Comparison of ENCODE assay signal across 31 cellular contexts in genomic region chr1:18166929-18167328, GRCh38. TPM values are rescaled to one million over a fixed set of nuclear protein-coding genes. Genes with fewer than 3 reads are reported as not detected.
DNase-seq lines count a peak whose midpoint lies in the region; ATAC-seq, FAIRE-seq and TF ChIP-seq lines count a peak whose summit lies in the region.
"Had no signal": no experiment of that assay in that cellular context is flagged by ENCODE, and none has a peak within 500 bp of the region (broad histone marks: within the 10 kb centered on the region; RNA-seq: fewer than 3 reads in every experiment).

No MANE protein-coding gene starts in this region.

- no peak overlapping the region for H4K5ac ChIP-seq in H1 (ENCODE audit: insufficient read length, low read depth, low read length)

- TF ChIP-seq POLR2A in H1 (IDR thresholded peaks at IDR 0.05; ENCODE audit: control extremely low read depth in 1 of 2, low read depth in 2 of 2, low read length in 2 of 2), result no peak

- no peak overlapping the region for H2BK12ac ChIP-seq in H1 (ENCODE audit: low read depth, low read length)

- H3K9me3 Mint-ChIP-seq in activated CD4-positive, alpha-beta T cell treated with anti-CD3 and anti-CD28 coated beads, Interleukin-2, amount 10 ng/mL, durations not matched to agents 7 days and 5 days, result no peaks in the 10 kb centered on the region
- no peaks in the 10 kb centered on the region for H3K9me3 Mint-ChIP-seq in Caco-2 (ENCODE audit: unreplicated experiment)

- H2AFZ ChIP-seq in H1 (ENCODE audit: low read length), result no peak overlapping the region
- H2AFZ ChIP-seq: GM23248 had no signal

- TF ChIP-seq CTCF in H1 (IDR thresholded peaks at IDR 0.05; ENCODE audit: control extremely low read depth in 1 of 3, insufficient read depth in 1 of 3, low read depth in 1 of 3, low read length in 3 of 3) (no peak), Caco-2 (IDR thresholded peaks at IDR 0.05; ENCODE audit: insufficient read depth in 1 of 2, low read depth in 1 of 2, low read length in 1 of 2, severe bottlenecking in 1 of 2, unreplicated experiment in 1 of 2) (no peak)

- WGBS in H1 (ENCODE audit: extremely low coverage in 1 of 2, insufficient coverage in 1 of 2, insufficient read length in 1 of 2, insufficient replicate concordance in 2 of 2, low coverage in 1 of 2, low lambda C conversion rate in 2 of 2, missing lambda C conversion rate in 1 of 2), 2 experiments, result 87% methylated on average over 8 of the region's 8 CpGs; no CpG with 5 or more reads in 1 of the 2 experiments

- POLR2A ChIA-PET in activated CD4-positive, alpha-beta T cell treated with anti-CD3 and anti-CD28 coated beads, Interleukin-2, amount 10 ng/mL, durations not matched to agents 7 days and 5 days (lab: Charles Lee), result no interaction called here
- POLR2A ChIA-PET in H1 (lab: Charles Lee; ENCODE audit: partially characterized antibody), result no interaction called here
- POLR2A ChIA-PET in Caco-2 (lab: Charles Lee), result interaction anchor here (0.5 kb wide), 1 partner anchor 12 kb away, joined by 4 read pairs; no protein-coding TSS in a partner anchor

- 0 out of 2 replicates have a peak overlapping the region, but pooled peaks have one; percentile 72 for H2BK20ac ChIP-seq in H1 (ENCODE audit: low read length)

- no peaks in the 10 kb centered on the region for H4K20me1 ChIP-seq in H1 (replicated peaks in 1 of 2; ENCODE audit: control insufficient read depth in 1 of 2, insufficient read depth in 2 of 2, low read length in 2 of 2)

- H3K4me2 ChIP-seq in H1 (ENCODE audit: insufficient read depth in 1 of 2, low read depth in 2 of 2, low read length in 2 of 2), result no peak overlapping the region

- no peaks in the 10 kb centered on the region for H3K36me3 ChIP-seq in H1 (ENCODE audit: control insufficient read depth in 2 of 4, insufficient read depth in 4 of 4, low read length in 3 of 4)
- no peaks in the 10 kb centered on the region for H3K36me3 ChIP-seq in Caco-2 (ENCODE audit: control insufficient read depth, insufficient read depth, low read length)
- H3K36me3 ChIP-seq: HAP-1, SJSA1 had no signal

- CTCF ChIA-PET in activated CD4-positive, alpha-beta T cell treated with anti-CD3 and anti-CD28 coated beads, Interleukin-2, amount 10 ng/mL, durations not matched to agents 7 days and 5 days (lab: Charles Lee), result no interaction called here
- CTCF ChIA-PET in H1 (lab: Charles Lee; ENCODE audit: partially characterized antibody), result interaction anchor here (1.3 kb wide), 2 partner anchors 9 to 430 kb away, joined by 4 to 5 read pairs; no protein-coding TSS in a partner anchor
- CTCF ChIA-PET in Caco-2 (lab: Charles Lee), result no interaction called here

- H3K4me1 ChIP-seq in H1 (replicated peaks in 1 of 4; ENCODE audit: control insufficient read depth in 3 of 4, insufficient read depth in 4 of 4, low read length in 3 of 4) (peaks cover 0 to 5% (median 2%) of the 10 kb centered on the region in 4 experiments; a peak in 4 of 7 replicates), Caco-2 (no peaks in the 10 kb centered on the region)
- H3K4me1 ChIP-seq: HAP-1, SJSA1 had no signal

- no peak overlapping the region for H4K8ac ChIP-seq in H1 (ENCODE audit: extremely low read depth, insufficient read depth, low read length)

- H2BK15ac ChIP-seq in H1 (ENCODE audit: low read length), result peak overlapping the region; percentile 13; the same call in 1 of the 2 replicates

- H3K27me3 ChIP-seq in H1 (replicated peaks in 1 of 4; ENCODE audit: control insufficient read depth in 3 of 4, extremely low read depth in 1 of 4, insufficient read depth in 3 of 4, low read length in 3 of 4), result no peaks in the 10 kb centered on the region
- no peaks in the 10 kb centered on the region; the same call in 1 of the 2 replicates for H3K27me3 ChIP-seq in Caco-2 (replicated peaks; ENCODE audit: control insufficient read depth, insufficient read depth, low read length)

- no peak for TF ChIP-seq RAD21 in H1 (IDR thresholded peaks at IDR 0.05 in 1 of 2, conservative IDR thresholded peaks at IDR 0.05 in 1 of 2; ENCODE audit: low read depth in 2 of 2, low read length in 2 of 2)

- H2BK120ac ChIP-seq in H1 (replicated peaks; ENCODE audit: low read depth, low read length), result no peak overlapping the region

- H3K4me3 ChIP-seq in H1 (ENCODE audit: extremely low read depth in 1 of 4, insufficient read depth in 2 of 4, low read depth in 3 of 4, low read length in 4 of 4) (no peak overlapping the region), Caco-2 (ENCODE audit: low read depth, low read length) (no peak overlapping the region)
- H3K4me3 ChIP-seq: GM12878, GM23248, HAP-1, SJSA1 had no signal

- H3K9ac ChIP-seq in H1 (replicated peaks in 1 of 4; ENCODE audit: extremely low read depth in 1 of 4, low read depth in 3 of 4, low read length in 3 of 4), result peak overlapping the region in 1 of 4 experiments; percentile 21; a peak in 1 of 7 replicates
- H3K9ac ChIP-seq: GM23248 had no signal

- no peaks in the 10 kb centered on the region for H3K4me1 Mint-ChIP-seq in activated CD4-positive, alpha-beta T cell treated with anti-CD3 and anti-CD28 coated beads, Interleukin-2, amount 10 ng/mL, durations not matched to agents 7 days and 5 days
- no peaks in the 10 kb centered on the region for H3K4me1 Mint-ChIP-seq in Caco-2 (ENCODE audit: low read depth, unreplicated experiment)
- H3K4me1 Mint-ChIP-seq: CD4-positive, CD25-positive, alpha-beta regulatory T cell; IgD-negative memory B cell had no signal

- no peaks in the 10 kb centered on the region for H3K79me1 ChIP-seq in H1 (ENCODE audit: low read depth, low read length)

- H3K79me2 ChIP-seq in H1 (ENCODE audit: control insufficient read depth in 1 of 2, insufficient read depth in 2 of 2, low read length in 2 of 2), result no peaks in the 10 kb centered on the region

- FAIRE-seq in H1 (lab: Jason Lieb, UNC), result no peak
- FAIRE-seq: GM12878 had no signal

- no peak overlapping the region for H3K4me3 Mint-ChIP-seq in activated CD4-positive, alpha-beta T cell treated with anti-CD3 and anti-CD28 coated beads, Interleukin-2, amount 10 ng/mL, durations not matched to agents 7 days and 5 days
- no peak overlapping the region for H3K4me3 Mint-ChIP-seq in Caco-2 (ENCODE audit: unreplicated experiment)
- H3K4me3 Mint-ChIP-seq: CD4-positive, CD25-positive, alpha-beta regulatory T cell; HFFc6; IgD-negative memory B cell had no signal

- no peaks in the 10 kb centered on the region for H3K36me3 Mint-ChIP-seq in activated CD4-positive, alpha-beta T cell treated with anti-CD3 and anti-CD28 coated beads, Interleukin-2, amount 10 ng/mL, durations not matched to agents 7 days and 5 days (ENCODE audit: low read depth)
- H3K36me3 Mint-ChIP-seq in Caco-2 (ENCODE audit: insufficient read depth, unreplicated experiment), result no peaks in the 10 kb centered on the region
- H3K36me3 Mint-ChIP-seq: CD4-positive, CD25-positive, alpha-beta regulatory T cell; IgD-negative memory B cell had no signal

- intact Hi-C loops in Caco-2 (cut with micrococcal nuclease; ENCODE audit: unreplicated experiment), result no loop called here

- H3K9me3 ChIP-seq in H1 (ENCODE audit: insufficient read depth in 2 of 2, low read depth in 1 of 2, low read length in 1 of 2) (no peaks in the 10 kb centered on the region), Caco-2 (no peaks in the 10 kb centered on the region)
- H3K9me3 ChIP-seq: HAP-1, SJSA1 had no signal

- peaks cover 1% of the 10 kb centered on the region for H3K27me3 Mint-ChIP-seq in activated CD4-positive, alpha-beta T cell treated with anti-CD3 and anti-CD28 coated beads, Interleukin-2, amount 10 ng/mL, durations not matched to agents 7 days and 5 days
- H3K27me3 Mint-ChIP-seq in Caco-2 (ENCODE audit: insufficient read depth, unreplicated experiment), result peaks cover 20% of the 10 kb centered on the region
- H3K27me3 Mint-ChIP-seq: CD4-positive, CD25-positive, alpha-beta regulatory T cell had no signal

- H3K56ac ChIP-seq in H1 (replicated peaks; ENCODE audit: insufficient read length, low read depth, low read length), result no peak overlapping the region

- no peak overlapping the region for H3K18ac ChIP-seq in H1 (ENCODE audit: extremely low read depth, low read length)

- DNase-seq in activated CD4-positive, alpha-beta T cell treated with anti-CD3 and anti-CD28 coated beads, Interleukin-2, amount 10 ng/mL, durations not matched to agents 7 days and 5 days, result no peak
- DNase-seq in activated CD4-positive, alpha-beta T cell treated with anti-CD3 and anti-CD28 coated beads, Interleukin-2, amount 50 U/mL, for 4 hours, result no peak
- no peak for DNase-seq in H1 (ENCODE audit: low read depth in 1 of 2, low spot score in 2 of 2)
- DNase-seq in pons (ENCODE audit: low spot score), result peak; percentile 27
- no peak for DNase-seq in Caco-2
- DNase-seq: 8988T; ACHN; CD4-positive, CD25-positive, alpha-beta regulatory T cell; DMS53; EL; GDM1; GM23248; HFFc6; NCI-H1092; NCI-H1417 treated with DMSO at 0.1 percent for 48 hours; NCI-H1694 treated with DMSO at 0.1 percent for 48 hours; NCI-H2081; NCI-H2171 treated with DMSO at 0.1 percent for 48 hours; NCI-H524 treated with DMSO at 0.1 percent for 48 hours; NCI-H82; NK-92 treated with Interleukin-12 subunit alpha and Interleukin-12 subunit beta, amount 100 ng/mL, for 24 hours; PC-3; Right ventricle myocardium superior had no signal

- peak overlapping the region; percentile 55 for H3K27ac Mint-ChIP-seq in activated CD4-positive, alpha-beta T cell treated with anti-CD3 and anti-CD28 coated beads, Interleukin-2, amount 10 ng/mL, durations not matched to agents 7 days and 5 days
- H3K27ac Mint-ChIP-seq in Caco-2 (ENCODE audit: unreplicated experiment), result no peak overlapping the region
- H3K27ac Mint-ChIP-seq: CD4-positive, CD25-positive, alpha-beta regulatory T cell; HFFc6; IgD-negative memory B cell had no signal

- H3K23ac ChIP-seq in H1 (ENCODE audit: insufficient read length), result no peak overlapping the region

- no peak for TF ChIP-seq EP300 in H1 (IDR thresholded peaks at IDR 0.05; ENCODE audit: borderline replicate concordance in 1 of 2, low read depth in 2 of 2, low read length in 2 of 2)

- no peak overlapping the region for H4K91ac ChIP-seq in H1 (replicated peaks; ENCODE audit: insufficient read length, low read length)

- H2AK5ac ChIP-seq in H1 (ENCODE audit: low read depth, low read length), result peak overlapping the region; percentile 17; the same call in 1 of the 2 replicates

- no peak overlapping the region for H3K27ac ChIP-seq in H1 (ENCODE audit: low read depth, low read length)
- H3K27ac ChIP-seq: GM23248, SJSA1 had no signal

- BruUV-seq in Caco-2 (replicated peaks; lab: Mats Ljungman, UMichigan), result no TSS peak

- H3K23me2 ChIP-seq in H1 (ENCODE audit: low read depth, low read length), result 0 out of 2 replicates have a peak, but pooled peaks cover 1% of the 10 kb centered on the region

- H3K4ac ChIP-seq in H1 (replicated peaks; ENCODE audit: insufficient read length, low read depth, low read length), result no peak overlapping the region

- H3K14ac ChIP-seq in H1 (ENCODE audit: insufficient read length), result no peak overlapping the region

- ATAC-seq in HG03469 (IDR thresholded peaks at IDR 0.05; ENCODE audit: unreplicated experiment), result no peak
- ATAC-seq in HG02763 (IDR thresholded peaks at IDR 0.05; ENCODE audit: unreplicated experiment), result no peak
- ATAC-seq: GM12878, PC-3 had no signal

- H2BK5ac ChIP-seq in H1 (ENCODE audit: low read depth, low read length), result no peak overlapping the region

RNA-seq across cellular contexts. Expression of gene IGSF21, which starts 59.3 kb away (rescaled TPM):
- not detected for total RNA-seq in activated CD4-positive, alpha-beta T cell treated with anti-CD3 and anti-CD28 coated beads, Interleukin-2, amount 10 ng/mL, durations not matched to agents 7 days and 5 days
- total RNA-seq in H1 (2021; fragmentation: NEBNext Ultra II Directional; extraction: Animal tissue kit (Norgen Biotek cat#: 25700)), result 28.5 and 29.1 TPM in 2 replicates
- 22.5 and 37.6 TPM in 2 replicates for polyA plus RNA-seq in H1 (2011; rRNA removed)
- polyA plus RNA-seq in H1 (2011; cell fraction: cytosol; rRNA removed), result 13.3 TPM
- polyA plus RNA-seq in H1 (2011; cell fraction: nucleus; rRNA removed), result 27.6 TPM
- polyA plus RNA-seq in H1 (2012, experiment 1 of 2), result 15.1 to 20.1 TPM (median 18.1 TPM) in 4 replicates
- 14.3 TPM for polyA plus RNA-seq in H1 (2012, experiment 2 of 2)
- 31.3 TPM for polyA plus RNA-seq in H1 (2013, experiment 1 of 2)
- polyA plus RNA-seq in H1 (2013, experiment 2 of 2), result 36.2 TPM
- polyA minus RNA-seq in H1 (2011; rRNA and poly(A)+ RNA removed), result 12.0 and 17.4 TPM in 2 replicates
- 19.3 TPM for polyA minus RNA-seq in H1 (2011; cell fraction: cytosol; rRNA and poly(A)+ RNA removed)
- 14.6 TPM for polyA minus RNA-seq in H1 (2011; cell fraction: nucleus; rRNA and poly(A)+ RNA removed)
- not detected in 2 replicates for total RNA-seq in Caco-2 (2022)
- total RNA-seq: CD4-positive, CD25-positive, alpha-beta regulatory T cell; GM12878; GM23248; HFFc6; PC-3; RPMI7951; SJSA1 had no signal
- polyA plus RNA-seq: BJ; CD4-positive, CD25-positive, alpha-beta regulatory T cell; GM23248; IgD-negative memory B cell had no signal

Comparison
In these comparisons a context has a peak if more than half of its experiments do, and no peak if none do; other contexts are left out.
1. RNA of gene IGSF21, which starts 59.3 kb away (total RNA-seq): 28.5 to 29.1 TPM in H1; not detected in activated CD4-positive, alpha-beta T cell treated with anti-CD3 and anti-CD28 coated beads, Interleukin-2, amount 10 ng/mL, durations not matched to agents 7 days and 5 days and not detected in Caco-2; every median in the first group is over 10 times any median in the second.